ENCODE assay signal across 9 cellular contexts in the genomic region with DNA sequence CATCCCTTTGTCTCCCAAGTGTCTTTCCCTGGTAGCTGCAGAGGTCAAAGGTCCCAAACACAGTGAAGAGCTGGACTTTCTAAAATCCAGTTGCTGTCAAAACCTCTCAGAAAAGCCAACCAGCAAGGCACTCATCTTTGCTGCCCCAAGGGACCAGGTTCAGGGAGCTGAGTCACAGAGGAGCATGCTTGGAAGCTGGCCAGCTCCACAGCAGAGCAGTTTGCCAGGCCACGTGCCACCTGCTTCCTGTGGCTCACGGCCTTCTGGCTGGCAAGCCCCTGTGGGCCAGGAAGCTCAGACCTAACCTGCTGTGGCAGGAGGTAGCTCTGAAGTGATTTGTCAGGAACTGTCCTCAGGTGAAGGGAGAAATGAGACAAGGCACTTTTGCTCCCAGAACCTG. TPM values are rescaled to one million over a fixed set of nuclear protein-coding genes. Genes with fewer than 3 reads are reported as not detected.
DNase-seq lines count a peak whose midpoint lies in the region; ATAC-seq and TF ChIP-seq lines count a peak whose summit lies in the region.
"Had no signal": no experiment of that assay in that cellular context is flagged by ENCODE, and none has a peak within 500 bp of the region (broad histone marks: within the 10 kb centered on the region; RNA-seq: fewer than 3 reads in every experiment).

No MANE protein-coding gene starts in this region.

- ATAC-seq in aorta (ENCODE audit: low FRiP score) (no peak), HG03095 (IDR thresholded peaks at IDR 0.05; ENCODE audit: unreplicated experiment) (no peak)

- no peak overlapping the region for H2BK15ac ChIP-seq in neuronal stem cell (ENCODE audit: low read length)

- H3K4me1 Mint-ChIP-seq in activated CD4-positive, alpha-beta memory T cell treated with anti-CD3 and anti-CD28 coated beads, Interleukin-2, amount 10 ng/mL, durations not matched to agents 7 days and 5 days, result peaks cover 68% of the 10 kb centered on the region
- H3K4me1 Mint-ChIP-seq in progenitor cell of endocrine pancreas (ENCODE audit: low read depth), result peaks cover 10% of the 10 kb centered on the region

- CTCF ChIA-PET in activated CD4-positive, alpha-beta memory T cell treated with anti-CD3 and anti-CD28 coated beads, Interleukin-2, amount 10 ng/mL, durations not matched to agents 7 days and 5 days (lab: Charles Lee), result interaction anchor here (1.0 to 3.9 kb wide), 7 partner anchors 52 to 291 kb away, joined by 3 to 34 read pairs (median 8); partner anchors contain the start of genes SELPLG and SSH1

- peaks cover 3% of the 10 kb centered on the region for H3K79me1 ChIP-seq in neuronal stem cell (ENCODE audit: low read depth, low read length)

- H3K36me3 Mint-ChIP-seq in activated CD4-positive, alpha-beta memory T cell treated with anti-CD3 and anti-CD28 coated beads, Interleukin-2, amount 10 ng/mL, durations not matched to agents 7 days and 5 days (ENCODE audit: low read depth), result peaks cover 53% of the 10 kb centered on the region
- peaks cover 12% of the 10 kb centered on the region for H3K36me3 Mint-ChIP-seq in progenitor cell of endocrine pancreas (ENCODE audit: insufficient read depth)

- no peak overlapping the region for H2BK5ac ChIP-seq in neuronal stem cell (ENCODE audit: low read length)

- H4K8ac ChIP-seq in neuronal stem cell (ENCODE audit: low read depth, low read length), result no peak overlapping the region

- no peak for TF ChIP-seq CTCF in progenitor cell of endocrine pancreas (IDR thresholded peaks at IDR 0.05; ENCODE audit: unreplicated experiment)

- H3K9ac ChIP-seq in neuronal stem cell (ENCODE audit: low read depth, low read length, poor library complexity), result no peak overlapping the region

- H3K4me3 ChIP-seq in neuronal stem cell (ENCODE audit: low read length in 2 of 2) (no peak overlapping the region), aorta (ENCODE audit: low read length in 2 of 2) (no peak overlapping the region)
- H3K4me3 ChIP-seq: suprapubic skin had no signal

- H3K4me3 Mint-ChIP-seq in activated CD4-positive, alpha-beta memory T cell treated with anti-CD3 and anti-CD28 coated beads, Interleukin-2, amount 10 ng/mL, durations not matched to agents 7 days and 5 days, result no peak overlapping the region
- no peak overlapping the region for H3K4me3 Mint-ChIP-seq in progenitor cell of endocrine pancreas (ENCODE audit: low read depth)

- no peaks in the 10 kb centered on the region for H3K9me3 ChIP-seq in neuronal stem cell (replicated peaks in 1 of 2; ENCODE audit: control insufficient read depth in 2 of 2, insufficient read depth in 1 of 2, low read depth in 1 of 2, low read length in 2 of 2)
- no peaks in the 10 kb centered on the region for H3K9me3 ChIP-seq in aorta (ENCODE audit: control insufficient read depth, low read length)
- H3K9me3 ChIP-seq: suprapubic skin had no signal

- peak overlapping the region; percentile 13 for H3K23ac ChIP-seq in neuronal stem cell (ENCODE audit: low read depth, low read length, poor library complexity)

- no peaks in the 10 kb centered on the region for H3K27me3 ChIP-seq in neuronal stem cell (ENCODE audit: control insufficient read depth in 3 of 3, insufficient read depth in 3 of 3, low read depth in 1 of 3, low read length in 3 of 3)
- no peaks in the 10 kb centered on the region for H3K27me3 ChIP-seq in aorta (ENCODE audit: control insufficient read depth in 1 of 2, insufficient read depth in 2 of 2, low read length in 1 of 2)
- H3K27me3 ChIP-seq: suprapubic skin had no signal

- H3K18ac ChIP-seq in neuronal stem cell (ENCODE audit: low read length), result no peak overlapping the region

- WGBS in neuronal stem cell (ENCODE audit: extremely low coverage in 2 of 2, insufficient read length in 2 of 2, insufficient replicate concordance in 1 of 2), 2 donors, result no CpG with 5 or more reads among the region's 2 CpGs
- 0 to 1% methylated on average over 2 of the region's 2 CpGs for WGBS in aorta, 2 donors

- no peak overlapping the region for H4K91ac ChIP-seq in neuronal stem cell (ENCODE audit: low read depth, low read length, poor library complexity)

- no peak overlapping the region for H3K4ac ChIP-seq in neuronal stem cell (ENCODE audit: low read length)

- peak overlapping the region; percentile 37 for H3K27ac Mint-ChIP-seq in activated CD4-positive, alpha-beta memory T cell treated with anti-CD3 and anti-CD28 coated beads, Interleukin-2, amount 10 ng/mL, durations not matched to agents 7 days and 5 days
- no peak overlapping the region for H3K27ac Mint-ChIP-seq in progenitor cell of endocrine pancreas

- H3K4me1 ChIP-seq in neuronal stem cell (ENCODE audit: control insufficient read depth in 2 of 2, insufficient read depth in 1 of 2, low read depth in 1 of 2, low read length in 2 of 2) (no peaks in the 10 kb centered on the region), aorta (ENCODE audit: control insufficient read depth in 1 of 2, insufficient read depth in 2 of 2, low read length in 2 of 2) (no peaks in the 10 kb centered on the region)

- H3K9me3 Mint-ChIP-seq in activated CD4-positive, alpha-beta memory T cell treated with anti-CD3 and anti-CD28 coated beads, Interleukin-2, amount 10 ng/mL, durations not matched to agents 7 days and 5 days, result no peaks in the 10 kb centered on the region
- no peaks in the 10 kb centered on the region for H3K9me3 Mint-ChIP-seq in progenitor cell of endocrine pancreas (ENCODE audit: low read depth)

- peaks cover 35 to 65% of the 10 kb centered on the region in 2 donors for H3K36me3 ChIP-seq in neuronal stem cell (replicated peaks in 1 of 2; ENCODE audit: control insufficient read depth in 2 of 2, insufficient read depth in 2 of 2, low read length in 2 of 2)
- H3K36me3 ChIP-seq in aorta (ENCODE audit: control insufficient read depth in 1 of 2, insufficient read depth in 2 of 2, low read length in 1 of 2), result peaks cover 0 to 20% of the 10 kb centered on the region in 2 donors

- DNase-seq in EH (ENCODE audit: low read depth), result peak; percentile 81
- DNase-seq in NCI-H2029 (lab: John Stamatoyannopoulos, UW), result peak; percentile 90
- DNase-seq in activated CD4-positive, alpha-beta memory T cell treated with anti-CD3 and anti-CD28 coated beads, Interleukin-2, amount 10 ng/mL, durations not matched to agents 7 days and 5 days, result peak; percentile 50
- peak; percentile 18 for DNase-seq in effector CD8-positive, alpha-beta T cell (lab: John Stamatoyannopoulos, UW)
- DNase-seq in neuronal stem cell (ENCODE audit: low spot score), result no peak
- peak; percentile 83 to 88 for DNase-seq in aorta
- no peak for DNase-seq in progenitor cell of endocrine pancreas (ENCODE audit: low spot score, unreplicated experiment)

- H2BK120ac ChIP-seq in neuronal stem cell (ENCODE audit: low read depth, low read length), result no peak overlapping the region

- no peak overlapping the region for H2BK12ac ChIP-seq in neuronal stem cell (ENCODE audit: low read length)

- no peak overlapping the region for H3K4me2 ChIP-seq in neuronal stem cell (ENCODE audit: insufficient read depth, low read length, poor library complexity, severe bottlenecking)

- POLR2A ChIA-PET in activated CD4-positive, alpha-beta memory T cell treated with anti-CD3 and anti-CD28 coated beads, Interleukin-2, amount 10 ng/mL, durations not matched to agents 7 days and 5 days (lab: Charles Lee), result interaction anchor here (4.7 to 15.5 kb wide), 2 partner anchors 52 to 66 kb away, joined by 41 to 385 read pairs; partner anchors contain the start of gene SELPLG

- no peak overlapping the region for H2AK5ac ChIP-seq in neuronal stem cell (ENCODE audit: low read depth, low read length)

- no peak overlapping the region for H3K14ac ChIP-seq in neuronal stem cell (ENCODE audit: low read length)

- intact Hi-C loops in aorta (cut with DNase I), result loop anchor here (5.0 to 10.0 kb wide), 3 partner anchors 51 to 386 kb away; partner anchors contain the start of gene SSH1 (in 1 of the 2)

- H2AFZ ChIP-seq in neuronal stem cell (ENCODE audit: low read length), result no peak overlapping the region

- H3K27ac ChIP-seq in neuronal stem cell (replicated peaks; ENCODE audit: low read length), result no peak overlapping the region
- H3K27ac ChIP-seq in aorta (ENCODE audit: low read depth in 1 of 2, low read length in 2 of 2), result peak overlapping the region in 1 of 2 donors; percentile 30
- H3K27ac ChIP-seq: suprapubic skin had no signal

- no peaks in the 10 kb centered on the region for H3K27me3 Mint-ChIP-seq in activated CD4-positive, alpha-beta memory T cell treated with anti-CD3 and anti-CD28 coated beads, Interleukin-2, amount 10 ng/mL, durations not matched to agents 7 days and 5 days
- H3K27me3 Mint-ChIP-seq in progenitor cell of endocrine pancreas, result no peaks in the 10 kb centered on the region

RNA-seq across cellular contexts. Expression of gene ISCU, which starts 3.6 kb away (rescaled TPM):
- 10 to 100 TPM; 69.9 to 74.1 TPM for total RNA-seq in activated CD4-positive, alpha-beta memory T cell treated with anti-CD3 and anti-CD28 coated beads, Interleukin-2, amount 10 ng/mL, durations not matched to agents 7 days and 5 days
- polyA plus RNA-seq in neuronal stem cell (2013, experiment 1 of 2), result 94.0 TPM
- polyA plus RNA-seq in neuronal stem cell (2013, experiment 2 of 2), result 89.8 TPM
- 100 to 1,000 TPM; 129 to 144 TPM for total RNA-seq in aorta
- polyA plus RNA-seq in aorta, result 100 to 1,000 TPM; 261 to 297 TPM
- 57.4 and 69.7 TPM in 2 replicates for total RNA-seq in progenitor cell of endocrine pancreas

RNA-seq across cellular contexts. Expression of gene SART3, which starts 5.0 kb away (rescaled TPM):
- total RNA-seq in activated CD4-positive, alpha-beta memory T cell treated with anti-CD3 and anti-CD28 coated beads, Interleukin-2, amount 10 ng/mL, durations not matched to agents 7 days and 5 days, result 10 to 100 TPM; 68.9 to 70.3 TPM
- polyA plus RNA-seq in neuronal stem cell (2013, experiment 1 of 2), result 39.6 TPM
- polyA plus RNA-seq in neuronal stem cell (2013, experiment 2 of 2), result 37.7 TPM
- total RNA-seq in aorta (10 to 100 TPM; 49.3 to 51.3 TPM), progenitor cell of endocrine pancreas (74.5 and 87.6 TPM in 2 replicates)
- 10 to 100 TPM; 11.5 to 20.6 TPM for polyA plus RNA-seq in aorta

RNA-seq across cellular contexts. Expression of gene TMEM119, which starts 31.9 kb away (rescaled TPM):
- total RNA-seq in activated CD4-positive, alpha-beta memory T cell treated with anti-CD3 and anti-CD28 coated beads, Interleukin-2, amount 10 ng/mL, durations not matched to agents 7 days and 5 days, result 1 to 10 TPM in 1 of 2 experiments, under 1 TPM in 1; 0.80 to 1.0 TPM
- polyA plus RNA-seq in neuronal stem cell (2013, experiment 1 of 2), result 0.68 TPM
- 0.73 TPM for polyA plus RNA-seq in neuronal stem cell (2013, experiment 2 of 2)
- total RNA-seq in aorta, result 10 to 100 TPM; 14.7 to 21.1 TPM
- 1 to 10 TPM in 1 of 2 donors, under 1 TPM in 1; 0.26 to 1.4 TPM for polyA plus RNA-seq in aorta
- total RNA-seq in progenitor cell of endocrine pancreas, result 0.24 TPM in 1 of 2 replicates, not detected in the other

RNA-seq across cellular contexts. Expression of gene FICD, which starts 50.9 kb away (rescaled TPM):
- 1 to 10 TPM; 6.3 to 7.1 TPM for total RNA-seq in activated CD4-positive, alpha-beta memory T cell treated with anti-CD3 and anti-CD28 coated beads, Interleukin-2, amount 10 ng/mL, durations not matched to agents 7 days and 5 days
- polyA plus RNA-seq in neuronal stem cell (2013, experiment 1 of 2), result 3.9 TPM
- polyA plus RNA-seq in neuronal stem cell (2013, experiment 2 of 2), result 3.6 TPM
- 10 to 100 TPM in 1 of 2 donors, 1 to 10 TPM in 1; 6.5 to 14.5 TPM for total RNA-seq in aorta
- 1 to 10 TPM in 1 of 2 donors, under 1 TPM in 1; 0.63 to 3.7 TPM for polyA plus RNA-seq in aorta
- 3.6 and 3.7 TPM in 2 replicates for total RNA-seq in progenitor cell of endocrine pancreas

Comparison
In these comparisons a context has a peak if more than half of its experiments do, and no peak if none do; other contexts are left out.
1. DNase-seq: peak in EH (single experiment), NCI-H2029 (single experiment), activated CD4-positive, alpha-beta memory T cell treated with anti-CD3 and anti-CD28 coated beads, Interleukin-2, amount 10 ng/mL, durations not matched to agents 7 days and 5 days (single experiment), effector CD8-positive, alpha-beta T cell (single experiment) and aorta (2 of 2); none in neuronal stem cell (single experiment) and progenitor cell of endocrine pancreas (single experiment).
2. RNA of gene TMEM119, which starts 31.9 kb away (total RNA-seq): 14.7 to 21.1 TPM in aorta; 0.80 to 1.0 TPM in activated CD4-positive, alpha-beta memory T cell treated with anti-CD3 and anti-CD28 coated beads, Interleukin-2, amount 10 ng/mL, durations not matched to agents 7 days and 5 days and 0.24 TPM in progenitor cell of endocrine pancreas; every median in the first group is over 4 times any median in the second.